8 cellular contexts compared by ENCODE assay signal in genomic region chr9:97411789-97412627, GRCh38. TPM values are rescaled to one million over a fixed set of nuclear protein-coding genes. Genes with fewer than 3 reads are reported as not detected.
DNase-seq lines count a peak whose midpoint lies in the region; ATAC-seq and TF ChIP-seq lines count a peak whose summit lies in the region.

TSS of gene TDRD7 (plus strand) at chr9:97412096. CDS start at chr9:97428466, 16,370 bp downstream.

- peak within 1 kb of the TSS; percentile 88 for H3K4me3 ChIP-seq in BJ (ENCODE audit: low read depth, low read length)

- DNase-seq in BJ (ENCODE audit: low read depth) (no peak), NCI-H748 (lab: John Stamatoyannopoulos, UW; ENCODE audit: unreplicated experiment) (peak; percentile 79), medulla oblongata (ENCODE audit: extremely low spot score) (peak; percentile 90)
- peak; percentile 86 for DNase-seq in activated CD8-positive, alpha-beta T cell treated with anti-CD3 and anti-CD28 coated beads for 36 hours
- peak; percentile 89 for DNase-seq in effector CD4-positive, alpha-beta T cell
- peak; percentile 77 to 85 (median 82) for DNase-seq in stimulated activated CD4-positive, alpha-beta T cell treated with anti-CD3 and anti-CD28 coated beads, TNF-alpha, amount 100 ng/mL, for 48 hours (ENCODE audit: low read depth in 3 of 3)

- H3K4me3 Mint-ChIP-seq in activated CD8-positive, alpha-beta T cell treated with anti-CD3 and anti-CD28 coated beads for 36 hours, result peak within 1 kb of the TSS; percentile 84

- peaks cover 19% of the 10 kb centered on the region for H3K27me3 Mint-ChIP-seq in activated CD8-positive, alpha-beta T cell treated with anti-CD3 and anti-CD28 coated beads for 36 hours

- POLR2A ChIA-PET in BJ (lab: Charles Lee), result no interaction called here
- POLR2A ChIA-PET in activated CD8-positive, alpha-beta T cell treated with anti-CD3 and anti-CD28 coated beads for 36 hours (lab: Charles Lee), result interaction anchor here (1.4 kb wide), 1 partner anchor 35 kb away, joined by 3 read pairs; no protein-coding TSS in a partner anchor

- H3K27me3 ChIP-seq in BJ (ENCODE audit: control insufficient read depth, insufficient read depth, low read length), result peaks cover 11% of the 10 kb centered on the region

- ATAC-seq in GM19035 (IDR thresholded peaks at IDR 0.05; ENCODE audit: unreplicated experiment) (peak; percentile 85), HG03280 (IDR thresholded peaks at IDR 0.05; ENCODE audit: unreplicated experiment) (peak; percentile 81)
- ATAC-seq in activated CD8-positive, alpha-beta T cell treated with anti-CD3 and anti-CD28 coated beads for 36 hours, result peak; percentile 89

- TF ChIP-seq CTCF in BJ (IDR thresholded peaks at IDR 0.05; ENCODE audit: insufficient read depth, low read depth, low read length), result peak; percentile 89
- TF ChIP-seq CTCF in activated CD8-positive, alpha-beta T cell treated with anti-CD3 and anti-CD28 coated beads for 36 hours (IDR thresholded peaks at IDR 0.05), result peak; percentile 99

- peak within 1 kb of the TSS; percentile 81 for H3K27ac Mint-ChIP-seq in activated CD8-positive, alpha-beta T cell treated with anti-CD3 and anti-CD28 coated beads for 36 hours

- intact Hi-C loops in activated CD8-positive, alpha-beta T cell treated with anti-CD3 and anti-CD28 coated beads for 36 hours (cut with micrococcal nuclease), result loop anchor here (5.0 kb wide), 2 partner anchors 90 to 185 kb away; partner anchors contain the start of gene TMOD1

- no peaks in the 10 kb centered on the region for H3K36me3 Mint-ChIP-seq in activated CD8-positive, alpha-beta T cell treated with anti-CD3 and anti-CD28 coated beads for 36 hours (ENCODE audit: low read depth)

- H3K4me1 Mint-ChIP-seq in activated CD8-positive, alpha-beta T cell treated with anti-CD3 and anti-CD28 coated beads for 36 hours (ENCODE audit: low read depth), result peaks cover 21% of the 10 kb centered on the region

- no peaks in the 10 kb centered on the region for H3K36me3 ChIP-seq in BJ (ENCODE audit: control insufficient read depth, insufficient read depth, low read length)

- no peaks in the 10 kb centered on the region for H3K9me3 Mint-ChIP-seq in activated CD8-positive, alpha-beta T cell treated with anti-CD3 and anti-CD28 coated beads for 36 hours

- CTCF ChIA-PET in BJ (lab: Yijun Ruan, JAX), result interaction anchor here (0.6 to 7.5 kb wide), 20 partner anchors 10 to 1819 kb away, joined by 3 to 54 read pairs (median 4); no protein-coding TSS in a partner anchor
- CTCF ChIA-PET in activated CD8-positive, alpha-beta T cell treated with anti-CD3 and anti-CD28 coated beads for 36 hours (lab: Charles Lee), result interaction anchor here (0.8 to 10.4 kb wide), 15 partner anchors 10 to 556 kb away, joined by 3 to 55 read pairs (median 5); partner anchors contain the start of genes NCBP1, TMOD1 and TSTD2

RNA-seq across cellular contexts. Expression of gene TDRD7, which starts in this region (rescaled TPM):
- 5.4 and 9.4 TPM in 2 replicates for polyA plus RNA-seq in BJ (2011; rRNA removed)
- polyA minus RNA-seq in BJ (2011; rRNA and poly(A)+ RNA removed), result 3.6 and 5.1 TPM in 2 replicates
- 1 to 10 TPM; 3.7 to 4.0 TPM for total RNA-seq in activated CD8-positive, alpha-beta T cell treated with anti-CD3 and anti-CD28 coated beads for 36 hours
